1 cellular context compared by ENCODE assay signal in genomic region chr7:23597064-23597907, GRCh38.
TF ChIP-seq lines count a peak whose summit lies in the region.

A gene with protein sequence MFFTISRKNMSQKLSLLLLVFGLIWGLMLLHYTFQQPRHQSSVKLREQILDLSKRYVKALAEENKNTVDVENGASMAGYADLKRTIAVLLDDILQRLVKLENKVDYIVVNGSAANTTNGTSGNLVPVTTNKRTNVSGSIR (plus strand): TSS chr7:23597382. CDS start chr7:23611316, 13,934 bp downstream.

TF ChIP-seq in K562, 482 proteins besides CTCF, POLR2A, EP300 and RAD21 (continued from another document and continues in another):
- TF ChIP-seq PRDM10 (IDR thresholded peaks at IDR 0.05; ENCODE audit: partially characterized antibody) = no peak
- no peak for TF ChIP-seq MYBL2 (IDR thresholded peaks at IDR 0.05; ENCODE audit: low read depth)
- no peak for TF ChIP-seq MYBL2 (CRISPR knock-in tag; IDR thresholded peaks at IDR 0.05; ENCODE audit: borderline replicate concordance)
- no peak for TF ChIP-seq TGIF2 (CRISPR knock-in tag; IDR thresholded peaks at IDR 0.05)
- no peak for TF ChIP-seq HLTF (IDR thresholded peaks at IDR 0.05)
- TF ChIP-seq RBBP5 (IDR thresholded peaks at IDR 0.05; ENCODE audit: borderline replicate concordance, insufficient read depth, low read length, poor library complexity, severe bottlenecking) = peak; percentile 81
- peak; percentile 62 for TF ChIP-seq HNRNPLL (IDR thresholded peaks at IDR 0.05; ENCODE audit: low read depth, low read length, poor library complexity, severe bottlenecking)
- TF ChIP-seq, protein P1, sequence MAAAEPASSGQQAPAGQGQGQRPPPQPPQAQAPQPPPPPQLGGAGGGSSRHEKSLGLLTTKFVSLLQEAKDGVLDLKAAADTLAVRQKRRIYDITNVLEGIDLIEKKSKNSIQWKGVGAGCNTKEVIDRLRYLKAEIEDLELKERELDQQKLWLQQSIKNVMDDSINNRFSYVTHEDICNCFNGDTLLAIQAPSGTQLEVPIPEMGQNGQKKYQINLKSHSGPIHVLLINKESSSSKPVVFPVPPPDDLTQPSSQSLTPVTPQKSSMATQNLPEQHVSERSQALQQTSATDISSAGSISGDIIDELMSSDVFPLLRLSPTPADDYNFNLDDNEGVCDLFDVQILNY (CRISPR knock-in tag; IDR thresholded peaks at IDR 0.05) = no peak
- no peak for TF ChIP-seq ZC3H11A (IDR thresholded peaks at IDR 0.05; ENCODE audit: low read depth, low read length)
- TF ChIP-seq RFX7 (CRISPR knock-in tag; IDR thresholded peaks at IDR 0.05) = no peak
- peak in 1 of 2 experiments; percentile 69; a peak in 1 of 4 replicates for TF ChIP-seq SIN3A (IDR thresholded peaks at IDR 0.05; ENCODE audit: borderline replicate concordance in 2 of 2, control insufficient read depth in 1 of 2, low read depth in 2 of 2, low read length in 2 of 2)
- no peak for TF ChIP-seq MED1 (CRISPR knock-in tag; IDR thresholded peaks at IDR 0.05; ENCODE audit: borderline replicate concordance)
- no peak for TF ChIP-seq ZNF699 (CRISPR knock-in tag; IDR thresholded peaks at IDR 0.05; ENCODE audit: insufficient replicate concordance)
- 0 out of 2 replicates have a peak, but pooled peaks have one; percentile 48 for TF ChIP-seq SMAD4 (CRISPR knock-in tag; conservative IDR thresholded peaks at IDR 0.05)
- TF ChIP-seq TAF9B (IDR thresholded peaks at IDR 0.05; ENCODE audit: partially characterized antibody) = no peak
- no peak for TF ChIP-seq JUNB (CRISPR knock-in tag; conservative IDR thresholded peaks at IDR 0.05)
- TF ChIP-seq TBP (optimal IDR thresholded peaks at IDR 0.05; ENCODE audit: low read depth, low read length) = peak; percentile 49
- TF ChIP-seq CAMTA2 (CRISPR knock-in tag; conservative IDR thresholded peaks at IDR 0.05) = no peak
- TF ChIP-seq RBM25 (IDR thresholded peaks at IDR 0.05; ENCODE audit: low read depth, low read length, severe bottlenecking) = no peak
- TF ChIP-seq KLF13 (tag; IDR thresholded peaks at IDR 0.05; ENCODE audit: borderline replicate concordance, low read depth) = no peak
- TF ChIP-seq ESRRA (IDR thresholded peaks at IDR 0.05; ENCODE audit: borderline replicate concordance, low read depth) = peak; percentile 52; the same call in 1 of the 2 replicates
- no peak for TF ChIP-seq PRPF4 (IDR thresholded peaks at IDR 0.05; ENCODE audit: insufficient read depth, low read depth, low read length, poor library complexity, severe bottlenecking)
- no peak for TF ChIP-seq ZNF3 (CRISPR knock-in tag; IDR thresholded peaks at IDR 0.05)
- TF ChIP-seq CCAR2 (IDR thresholded peaks at IDR 0.05; ENCODE audit: low read depth, low read length) = no peak
- peak; percentile 43; the same call in 1 of the 2 replicates for TF ChIP-seq HDAC2 (IDR thresholded peaks at IDR 0.05)
- TF ChIP-seq, protein P2, sequence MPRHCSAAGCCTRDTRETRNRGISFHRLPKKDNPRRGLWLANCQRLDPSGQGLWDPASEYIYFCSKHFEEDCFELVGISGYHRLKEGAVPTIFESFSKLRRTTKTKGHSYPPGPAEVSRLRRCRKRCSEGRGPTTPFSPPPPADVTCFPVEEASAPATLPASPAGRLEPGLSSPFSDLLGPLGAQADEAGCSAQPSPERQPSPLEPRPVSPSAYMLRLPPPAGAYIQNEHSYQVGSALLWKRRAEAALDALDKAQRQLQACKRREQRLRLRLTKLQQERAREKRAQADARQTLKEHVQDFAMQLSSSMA (CRISPR knock-in tag; IDR thresholded peaks at IDR 0.05) = no peak
- TF ChIP-seq ZSCAN32 (CRISPR knock-in tag; IDR thresholded peaks at IDR 0.05) = no peak
- no peak for TF ChIP-seq ZNF695 (CRISPR knock-in tag; IDR thresholded peaks at IDR 0.05)
- no peak for TF ChIP-seq PTRF (tag; IDR thresholded peaks at IDR 0.05)
- TF ChIP-seq MYNN (IDR thresholded peaks at IDR 0.05) = no peak
- no peak for TF ChIP-seq MYNN (CRISPR knock-in tag; IDR thresholded peaks at IDR 0.05)
- no peak for TF ChIP-seq PYGO2 (tag; IDR thresholded peaks at IDR 0.05)
- TF ChIP-seq XRCC3 (IDR thresholded peaks at IDR 0.05) = no peak
- TF ChIP-seq NBN (IDR thresholded peaks at IDR 0.05; ENCODE audit: low read depth) = no peak
- no peak for TF ChIP-seq MEF2A (IDR thresholded peaks at IDR 0.05; ENCODE audit: control insufficient read depth, low read depth, low read length)
- no peak for TF ChIP-seq THRB (CRISPR knock-in tag; conservative IDR thresholded peaks at IDR 0.05)
- peak; percentile 94 for TF ChIP-seq CXXC5 (CRISPR knock-in tag; IDR thresholded peaks at IDR 0.05)
- TF ChIP-seq, protein P3, sequence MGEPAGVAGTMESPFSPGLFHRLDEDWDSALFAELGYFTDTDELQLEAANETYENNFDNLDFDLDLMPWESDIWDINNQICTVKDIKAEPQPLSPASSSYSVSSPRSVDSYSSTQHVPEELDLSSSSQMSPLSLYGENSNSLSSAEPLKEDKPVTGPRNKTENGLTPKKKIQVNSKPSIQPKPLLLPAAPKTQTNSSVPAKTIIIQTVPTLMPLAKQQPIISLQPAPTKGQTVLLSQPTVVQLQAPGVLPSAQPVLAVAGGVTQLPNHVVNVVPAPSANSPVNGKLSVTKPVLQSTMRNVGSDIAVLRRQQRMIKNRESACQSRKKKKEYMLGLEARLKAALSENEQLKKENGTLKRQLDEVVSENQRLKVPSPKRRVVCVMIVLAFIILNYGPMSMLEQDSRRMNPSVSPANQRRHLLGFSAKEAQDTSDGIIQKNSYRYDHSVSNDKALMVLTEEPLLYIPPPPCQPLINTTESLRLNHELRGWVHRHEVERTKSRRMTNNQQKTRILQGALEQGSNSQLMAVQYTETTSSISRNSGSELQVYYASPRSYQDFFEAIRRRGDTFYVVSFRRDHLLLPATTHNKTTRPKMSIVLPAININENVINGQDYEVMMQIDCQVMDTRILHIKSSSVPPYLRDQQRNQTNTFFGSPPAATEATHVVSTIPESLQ (CRISPR knock-in tag; IDR thresholded peaks at IDR 0.05) = 0 out of 2 replicates have a peak, but pooled peaks have one; percentile 82
- TF ChIP-seq MCM3 (IDR thresholded peaks at IDR 0.05) = no peak
- TF ChIP-seq, protein P4, sequence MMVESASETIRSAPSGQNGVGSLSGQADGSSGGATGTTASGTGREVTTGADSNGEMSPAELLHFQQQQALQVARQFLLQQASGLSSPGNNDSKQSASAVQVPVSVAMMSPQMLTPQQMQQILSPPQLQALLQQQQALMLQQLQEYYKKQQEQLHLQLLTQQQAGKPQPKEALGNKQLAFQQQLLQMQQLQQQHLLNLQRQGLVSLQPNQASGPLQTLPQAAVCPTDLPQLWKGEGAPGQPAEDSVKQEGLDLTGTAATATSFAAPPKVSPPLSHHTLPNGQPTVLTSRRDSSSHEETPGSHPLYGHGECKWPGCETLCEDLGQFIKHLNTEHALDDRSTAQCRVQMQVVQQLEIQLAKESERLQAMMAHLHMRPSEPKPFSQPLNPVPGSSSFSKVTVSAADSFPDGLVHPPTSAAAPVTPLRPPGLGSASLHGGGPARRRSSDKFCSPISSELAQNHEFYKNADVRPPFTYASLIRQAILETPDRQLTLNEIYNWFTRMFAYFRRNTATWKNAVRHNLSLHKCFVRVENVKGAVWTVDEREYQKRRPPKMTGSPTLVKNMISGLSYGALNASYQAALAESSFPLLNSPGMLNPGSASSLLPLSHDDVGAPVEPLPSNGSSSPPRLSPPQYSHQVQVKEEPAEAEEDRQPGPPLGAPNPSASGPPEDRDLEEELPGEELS (CRISPR knock-in tag; IDR thresholded peaks at IDR 0.05; ENCODE audit: borderline replicate concordance) = peak; percentile 24; the same call in 1 of the 2 replicates
- TF ChIP-seq JUN (IDR thresholded peaks at IDR 0.05; ENCODE audit: borderline replicate concordance, low read depth, low read length) = no peak
- peak; percentile 54; the same call in 1 of the 2 replicates for TF ChIP-seq JUN (CRISPR knock-in tag; IDR thresholded peaks at IDR 0.05; ENCODE audit: borderline replicate concordance)
- TF ChIP-seq RFX5 (IDR thresholded peaks at IDR 0.05; ENCODE audit: low read depth, low read length) = no peak
- TF ChIP-seq DPF2 (IDR thresholded peaks at IDR 0.05) = no peak
- TF ChIP-seq ZFX (CRISPR knock-in tag; IDR thresholded peaks at IDR 0.05) = peak; percentile 71
- TF ChIP-seq SLC30A9 (CRISPR knock-in tag; IDR thresholded peaks at IDR 0.05) = no peak
- TF ChIP-seq, protein P5, sequence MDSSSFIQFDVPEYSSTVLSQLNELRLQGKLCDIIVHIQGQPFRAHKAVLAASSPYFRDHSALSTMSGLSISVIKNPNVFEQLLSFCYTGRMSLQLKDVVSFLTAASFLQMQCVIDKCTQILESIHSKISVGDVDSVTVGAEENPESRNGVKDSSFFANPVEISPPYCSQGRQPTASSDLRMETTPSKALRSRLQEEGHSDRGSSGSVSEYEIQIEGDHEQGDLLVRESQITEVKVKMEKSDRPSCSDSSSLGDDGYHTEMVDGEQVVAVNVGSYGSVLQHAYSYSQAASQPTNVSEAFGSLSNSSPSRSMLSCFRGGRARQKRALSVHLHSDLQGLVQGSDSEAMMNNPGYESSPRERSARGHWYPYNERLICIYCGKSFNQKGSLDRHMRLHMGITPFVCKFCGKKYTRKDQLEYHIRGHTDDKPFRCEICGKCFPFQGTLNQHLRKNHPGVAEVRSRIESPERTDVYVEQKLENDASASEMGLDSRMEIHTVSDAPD (CRISPR knock-in tag; IDR thresholded peaks at IDR 0.05) = no peak
- TF ChIP-seq MTA2 (IDR thresholded peaks at IDR 0.05; ENCODE audit: low read depth) = no peak
- no peak for TF ChIP-seq SAFB (IDR thresholded peaks at IDR 0.05; ENCODE audit: borderline replicate concordance, low read depth, low read length)
- TF ChIP-seq SRSF1 (IDR thresholded peaks at IDR 0.05; ENCODE audit: low read depth, low read length) = no peak
- TF ChIP-seq YY1 (IDR thresholded peaks at IDR 0.05; ENCODE audit: borderline replicate concordance in 1 of 3, control insufficient read depth in 1 of 3, extremely low read depth in 1 of 3, insufficient read depth in 3 of 3, insufficient read length in 1 of 3, insufficient replicate concordance in 2 of 3, low read depth in 1 of 3, low read length in 2 of 3) = peak in 2 of 3 experiments; percentile 31 to 64
- no peak for TF ChIP-seq DDX20 (tag; IDR thresholded peaks at IDR 0.05; ENCODE audit: low read depth)
- no peak for TF ChIP-seq SAP30 (IDR thresholded peaks at IDR 0.05; ENCODE audit: borderline replicate concordance, insufficient read depth, low read depth, low read length, poor library complexity, severe bottlenecking)
- no peak for TF ChIP-seq ZNF830 (CRISPR knock-in tag; IDR thresholded peaks at IDR 0.05)
- no peak for TF ChIP-seq PHTF2 (CRISPR knock-in tag; IDR thresholded peaks at IDR 0.05)
- TF ChIP-seq SMARCC2 (IDR thresholded peaks at IDR 0.05; ENCODE audit: low read depth) = no peak
- no peak for TF ChIP-seq ZNF316 (IDR thresholded peaks at IDR 0.05)
- no peak for TF ChIP-seq ZNF589 (CRISPR knock-in tag; IDR thresholded peaks at IDR 0.05; ENCODE audit: low read depth)
- TF ChIP-seq TEAD2 (tag; IDR thresholded peaks at IDR 0.05) = no peak
